28 cellular contexts compared by ENCODE assay signal in genomic region chr4:103410401-103410800, GRCh38.
DNase-seq lines count a peak whose midpoint lies in the region; ATAC-seq, FAIRE-seq and TF ChIP-seq lines count a peak whose summit lies in the region.
"Had no signal": no experiment of that assay in that cellular context is flagged by ENCODE, and none has a peak within 500 bp of the region (broad histone marks: within the 10 kb centered on the region; RNA-seq: fewer than 3 reads in every experiment).

No MANE protein-coding gene starts in this region.

- no peaks in the 10 kb centered on the region for H4K20me1 ChIP-seq in PC-3 (ENCODE audit: low read length)
- H4K20me1 ChIP-seq: BLaER1 had no signal

- intact Hi-C loops in PC-3 (cut with micrococcal nuclease), result no loop called here
- intact Hi-C loops in spleen (cut with DNase I; ENCODE audit: low total_unique reads), result no loop called here

- H3K27me3 ChIP-seq in PC-3 (ENCODE audit: low read length), result no peaks in the 10 kb centered on the region
- H3K27me3 ChIP-seq in RWPE2 (ENCODE audit: insufficient read depth, poor library complexity, severe bottlenecking), result no peaks in the 10 kb centered on the region
- no peaks in the 10 kb centered on the region for H3K27me3 ChIP-seq in bronchial epithelial cell (ENCODE audit: control insufficient read depth, insufficient read depth, low read length)
- no peaks in the 10 kb centered on the region for H3K27me3 ChIP-seq in spleen (replicated peaks in 1 of 7)
- H3K27me3 ChIP-seq: BE2C, BLaER1 had no signal

- H3K9me2 ChIP-seq in PC-3 (replicated peaks; ENCODE audit: low read length), result no peaks in the 10 kb centered on the region

- H3K36me3 ChIP-seq in PC-3 (ENCODE audit: low read depth, low read length), result no peaks in the 10 kb centered on the region
- H3K36me3 ChIP-seq in RWPE2 (ENCODE audit: low read depth), result no peaks in the 10 kb centered on the region
- no peaks in the 10 kb centered on the region for H3K36me3 ChIP-seq in bronchial epithelial cell (ENCODE audit: control insufficient read depth, insufficient read depth, low read length)
- no peaks in the 10 kb centered on the region for H3K36me3 ChIP-seq in spleen
- H3K36me3 ChIP-seq: BE2C, BLaER1 had no signal

- no peak overlapping the region for H3K4me3 ChIP-seq in PC-3 (ENCODE audit: low read length)
- H3K4me3 ChIP-seq in RWPE2 (ENCODE audit: severe bottlenecking), result no peak overlapping the region
- no peak overlapping the region for H3K4me3 ChIP-seq in bronchial epithelial cell (ENCODE audit: low read depth, low read length)
- no peak overlapping the region for H3K4me3 ChIP-seq in fibroblast of pulmonary artery (replicated peaks; ENCODE audit: low read depth, low read length)
- H3K4me3 ChIP-seq in spleen, result no peak overlapping the region
- H3K4me3 ChIP-seq: BLaER1, GM12878 had no signal

- H3K27ac ChIP-seq in PC-3 (ENCODE audit: low read length), result no peak overlapping the region
- no peak overlapping the region for H3K27ac ChIP-seq in RWPE2 (ENCODE audit: poor library complexity, severe bottlenecking)
- no peak overlapping the region for H3K27ac ChIP-seq in spleen
- H3K27ac ChIP-seq: BLaER1 had no signal

- H3K4me1 ChIP-seq in PC-3 (ENCODE audit: insufficient read depth, low read length) (no peaks in the 10 kb centered on the region), RWPE2 (ENCODE audit: insufficient read depth, poor library complexity, severe bottlenecking) (peaks cover 8% of the 10 kb centered on the region), spleen (no peaks in the 10 kb centered on the region)
- H3K4me1 ChIP-seq: BE2C had no signal

- BruUV-seq in PC-3 (replicated peaks; lab: Mats Ljungman, UMichigan), result no TSS peak

- POLR2A ChIA-PET in PC-3 (lab: Charles Lee; ENCODE audit: unreplicated experiment), result no interaction called here

- ATAC-seq in PC-3 (peak; percentile 49), RWPE2 (ENCODE audit: low read depth) (peak; percentile 55; the same call in 2 of the 3 replicates), HG03159 (IDR thresholded peaks at IDR 0.05; ENCODE audit: unreplicated experiment) (no peak)
- ATAC-seq: GM12878 had no signal

- TF ChIP-seq POLR2A in spleen (IDR thresholded peaks at IDR 0.05), result no peak

- H3K9me3 ChIP-seq in PC-3 (ENCODE audit: low read length) (no peaks in the 10 kb centered on the region), RWPE2 (ENCODE audit: severe bottlenecking) (no peaks in the 10 kb centered on the region), spleen (no peaks in the 10 kb centered on the region)
- H3K9me3 ChIP-seq: BE2C had no signal

- FAIRE-seq in bronchial epithelial cell (lab: Jason Lieb, UNC), result no peak
- FAIRE-seq: A204.1, GM12878, GM12892, GM18507 had no signal

- 78 to 85% (median 83%) methylated on average over 3 of the region's 3 CpGs for WGBS in spleen, 5 donors

- no peak overlapping the region for H3K4me2 ChIP-seq in PC-3 (ENCODE audit: low read length)
- H3K4me2 ChIP-seq: BLaER1 had no signal

- no peak overlapping the region for H2AFZ ChIP-seq in PC-3 (ENCODE audit: low read length)

- DNase-seq in PC-3 (peak; percentile 35), RWPE2 (ENCODE audit: low spot score) (no peak), bronchial epithelial cell (ENCODE audit: low read depth) (peak; percentile 68), fibroblast of pulmonary artery (ENCODE audit: low read depth) (peak; percentile 24), spleen (no peak)
- no peak for DNase-seq in stimulated activated CD4-positive, alpha-beta T cell treated with anti-CD3 and anti-CD28 coated beads, Interleukin-2, amount 100 ng/mL, for 24 hours
- no peak for DNase-seq in activated CD4-positive, alpha-beta T cell treated with anti-CD3 and anti-CD28 coated beads for 48 hours
- DNase-seq: 8988T; ACHN; BE2C; C1 segment of cervical spinal cord; CD4-positive, alpha-beta memory T cell; CD4-positive, CD25-positive, alpha-beta regulatory T cell; CD8-positive, alpha-beta memory T cell; COR-L47; DMS 273 treated with DMSO at 0.1 percent for 48 hours; DMS153; DMS53; DMS79; DND-41; EL; GDM1 had no signal

- no peaks in the 10 kb centered on the region for H3K79me2 ChIP-seq in PC-3 (ENCODE audit: low read length)

- TF ChIP-seq CTCF in PC-3 (conservative IDR thresholded peaks at IDR 0.05; ENCODE audit: low read depth, low read length) (no peak), RWPE2 (IDR thresholded peaks at IDR 0.05; ENCODE audit: poor library complexity, severe bottlenecking) (no peak), bronchial epithelial cell (IDR thresholded peaks at IDR 0.05; ENCODE audit: insufficient read depth, low read length, severe bottlenecking) (no peak), fibroblast of pulmonary artery (IDR thresholded peaks at IDR 0.05; ENCODE audit: low read length, missing control alignments) (no peak), spleen (IDR thresholded peaks at IDR 0.05 in 8 of 11, conservative IDR thresholded peaks at IDR 0.05 in 3 of 11) (no peak)

- H3K9ac ChIP-seq in PC-3 (ENCODE audit: low read length), result no peak overlapping the region
- H3K9ac ChIP-seq: BLaER1 had no signal

- CTCF ChIA-PET in PC-3 (lab: Charles Lee), result no interaction called here

- no peaks in the 10 kb centered on the region for H3F3A ChIP-seq in PC-3 (ENCODE audit: low read length, unreplicated experiment)

Comparison
In these comparisons a context has a peak if more than half of its experiments do, and no peak if none do; other contexts are left out.
1. DNase-seq: peak in PC-3 (single experiment), bronchial epithelial cell (single experiment) and fibroblast of pulmonary artery (single experiment); none in RWPE2 (single experiment), stimulated activated CD4-positive, alpha-beta T cell treated with anti-CD3 and anti-CD28 coated beads, Interleukin-2, amount 100 ng/mL, for 24 hours (0 of 2), spleen (single experiment) and activated CD4-positive, alpha-beta T cell treated with anti-CD3 and anti-CD28 coated beads for 48 hours (single experiment).